8 cellular contexts compared by ENCODE assay signal in genomic region chr5:150485770-150486401, GRCh38. TPM values are rescaled to one million over a fixed set of nuclear protein-coding genes. Genes with fewer than 3 reads are reported as not detected.
DNase-seq lines count a peak whose midpoint lies in the region; ATAC-seq and TF ChIP-seq lines count a peak whose summit lies in the region.

No MANE protein-coding gene starts in this region.

- ATAC-seq in activated T-helper 17 cell treated with anti-CD3 and anti-CD28 coated beads, Interleukin-2, amount 50 U/mL, for 72 hours (replicated peaks), result peak; percentile 40
- no peak for ATAC-seq in GM19467 (IDR thresholded peaks at IDR 0.05; ENCODE audit: unreplicated experiment)

- H3K27me3 ChIP-seq in neuron (ENCODE audit: insufficient read depth, low read length) (no peaks in the 10 kb centered on the region), vagina (no peaks in the 10 kb centered on the region)

- H3K4me1 Mint-ChIP-seq in activated T-helper 17 cell treated with anti-CD3 and anti-CD28 coated beads, Interleukin-2, amount 50 U/mL, for 72 hours, result no peaks in the 10 kb centered on the region

- TF ChIP-seq POLR2A in vagina (IDR thresholded peaks at IDR 0.05), result no peak

- TF ChIP-seq CTCF in LNCaP clone FGC (IDR thresholded peaks at IDR 0.05; ENCODE audit: control insufficient read depth, extremely low read depth, insufficient read depth) (no peak), fibroblast of the aortic adventitia (IDR thresholded peaks at IDR 0.05; ENCODE audit: insufficient read depth, low read length) (no peak), vagina (IDR thresholded peaks at IDR 0.05) (no peak)

- H3K4me3 ChIP-seq in LNCaP clone FGC (ENCODE audit: low read depth, low read length) (peak overlapping the region; percentile 83), fibroblast of the aortic adventitia (ENCODE audit: low read depth, low read length) (peak overlapping the region; percentile 87), neuron (ENCODE audit: low read length) (peak overlapping the region; percentile 63), vagina (peak overlapping the region; percentile 75 to 96)

- peak overlapping the region; percentile 6 for H2AFZ ChIP-seq in neuron (ENCODE audit: low read depth, low read length)

- H3K27me3 Mint-ChIP-seq in activated T-helper 17 cell treated with anti-CD3 and anti-CD28 coated beads, Interleukin-2, amount 50 U/mL, for 72 hours, result peaks cover 11% of the 10 kb centered on the region

- no peak overlapping the region for H3K4me3 Mint-ChIP-seq in activated T-helper 17 cell treated with anti-CD3 and anti-CD28 coated beads, Interleukin-2, amount 50 U/mL, for 72 hours

- H3K27ac ChIP-seq in vagina, result peak overlapping the region; percentile 94

- no peaks in the 10 kb centered on the region for H3K9me3 ChIP-seq in neuron (ENCODE audit: low read length)
- no peaks in the 10 kb centered on the region for H3K9me3 ChIP-seq in vagina

- H3K4me1 ChIP-seq in neuron (ENCODE audit: insufficient read depth, low read length) (peaks cover 37% of the 10 kb centered on the region), vagina (peaks cover 56% of the 10 kb centered on the region)

- no peak overlapping the region for H3K27ac Mint-ChIP-seq in activated T-helper 17 cell treated with anti-CD3 and anti-CD28 coated beads, Interleukin-2, amount 50 U/mL, for 72 hours

- DNase-seq in DMS 273 (lab: John Stamatoyannopoulos, UW; ENCODE audit: unreplicated experiment), result peak; percentile 78
- no peak for DNase-seq in DMS 273 treated with DMSO at 0.1 percent for 48 hours (lab: John Stamatoyannopoulos, UW)
- no peak for DNase-seq in LNCaP clone FGC (ENCODE audit: low read depth)
- peak; percentile 43 for DNase-seq in fibroblast of the aortic adventitia (ENCODE audit: low read depth)
- no peak for DNase-seq in vagina (ENCODE audit: extremely low spot score in 2 of 2)

- intact Hi-C loops in vagina (cut with DNase I), result no loop called here

- H3K36me3 ChIP-seq in neuron (ENCODE audit: insufficient read depth, low read length), result peaks cover 3% of the 10 kb centered on the region
- no peaks in the 10 kb centered on the region for H3K36me3 ChIP-seq in vagina

- H3K36me3 Mint-ChIP-seq in activated T-helper 17 cell treated with anti-CD3 and anti-CD28 coated beads, Interleukin-2, amount 50 U/mL, for 72 hours (ENCODE audit: low read depth), result no peaks in the 10 kb centered on the region

- no peaks in the 10 kb centered on the region for H3K9me3 Mint-ChIP-seq in activated T-helper 17 cell treated with anti-CD3 and anti-CD28 coated beads, Interleukin-2, amount 50 U/mL, for 72 hours

RNA-seq across cellular contexts. Expression of gene NDST1, which starts 22.0 kb away (rescaled TPM):
- 1 to 10 TPM in 1 of 2 donors, under 1 TPM in 1; 0.48 to 1.8 TPM for total RNA-seq in activated T-helper 17 cell treated with anti-CD3 and anti-CD28 coated beads, Interleukin-2, amount 50 U/mL, for 72 hours
- 36.2 and 39.3 TPM in 2 replicates for total RNA-seq in fibroblast of the aortic adventitia (ENCODE audit: low replicate concordance)
- total RNA-seq in vagina, result 73.9 TPM

RNA-seq across cellular contexts. Expression of gene RPS14, which starts 36.3 kb away (rescaled TPM):
- 1,000 to 10,000 TPM; 2,772 to 2,939 TPM for total RNA-seq in activated T-helper 17 cell treated with anti-CD3 and anti-CD28 coated beads, Interleukin-2, amount 50 U/mL, for 72 hours
- 3,673 and 3,861 TPM in 2 replicates for total RNA-seq in fibroblast of the aortic adventitia (ENCODE audit: low replicate concordance)
- total RNA-seq in vagina, result 3,194 TPM

Comparison
In these comparisons a context has a peak if more than half of its experiments do, and no peak if none do; other contexts are left out.
1. DNase-seq: peak in DMS 273 (single experiment) and fibroblast of the aortic adventitia (single experiment); none in DMS 273 treated with DMSO at 0.1 percent for 48 hours (single experiment), LNCaP clone FGC (single experiment) and vagina (0 of 2).
2. RNA of gene NDST1, which starts 22.0 kb away (total RNA-seq): 73.9 TPM in vagina (single experiment) and 36.2 to 39.3 TPM in fibroblast of the aortic adventitia; 0.48 to 1.8 TPM in activated T-helper 17 cell treated with anti-CD3 and anti-CD28 coated beads, Interleukin-2, amount 50 U/mL, for 72 hours; every median in the first group is over 10 times any median in the second.
3. Peak in every context shown above with its lines, with median percentiles within 50 percentile points of each other: H3K4me3 ChIP-seq.